1 cellular context compared by ENCODE assay signal in the genomic region with DNA sequence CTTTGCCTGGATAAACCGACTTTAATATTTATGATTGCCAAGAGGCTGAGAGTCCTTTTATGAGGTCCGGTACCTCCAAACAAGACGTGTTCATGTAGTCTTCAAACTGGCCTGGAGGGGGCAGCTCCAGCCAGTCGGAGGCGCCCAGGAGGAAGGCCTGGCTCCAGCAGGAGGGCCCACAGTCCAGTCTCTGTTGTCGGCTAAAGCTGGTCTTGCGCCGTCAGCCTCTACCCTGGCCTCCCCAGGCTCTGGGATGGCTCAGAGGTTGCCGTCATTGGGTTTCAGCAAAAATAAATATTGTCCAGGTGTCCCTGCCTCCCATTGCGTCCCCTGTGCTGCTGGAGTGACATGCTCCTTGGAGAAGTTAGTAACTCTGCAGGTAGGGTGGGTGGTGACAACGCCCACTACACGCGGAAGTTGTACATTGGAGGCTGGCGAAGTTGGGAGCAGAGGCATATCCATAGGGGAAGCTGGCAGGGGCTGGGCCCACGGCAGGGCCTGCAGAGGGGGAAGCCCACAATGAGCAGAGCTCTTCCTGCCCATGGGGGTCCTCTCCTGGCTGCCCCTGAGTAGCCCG.
TF ChIP-seq lines count a peak whose summit lies in the region.

No MANE protein-coding gene starts in this region.

TF ChIP-seq in GM12878, 131 proteins besides CTCF, POLR2A, EP300 and RAD21:
- TF ChIP-seq SREBF2 (IDR thresholded peaks at IDR 0.05; ENCODE audit: low read length) (no peak), SMC3 (IDR thresholded peaks at IDR 0.05; ENCODE audit: borderline replicate concordance, low read length) (peak; percentile 60; the same call in 1 of the 2 replicates), SMAD1 (IDR thresholded peaks at IDR 0.05; ENCODE audit: low read depth, partially characterized antibody) (no peak), ZNF24 (IDR thresholded peaks at IDR 0.05) (no peak), TARDBP (IDR thresholded peaks at IDR 0.05; ENCODE audit: borderline replicate concordance) (no peak), YY1 (IDR thresholded peaks at IDR 0.05; ENCODE audit: low read depth, low read length) (0 out of 2 replicates have a peak, but pooled peaks have one; percentile 18), KDM1A (IDR thresholded peaks at IDR 0.05; ENCODE audit: borderline replicate concordance) (no peak)
- TF ChIP-seq, protein P1, sequence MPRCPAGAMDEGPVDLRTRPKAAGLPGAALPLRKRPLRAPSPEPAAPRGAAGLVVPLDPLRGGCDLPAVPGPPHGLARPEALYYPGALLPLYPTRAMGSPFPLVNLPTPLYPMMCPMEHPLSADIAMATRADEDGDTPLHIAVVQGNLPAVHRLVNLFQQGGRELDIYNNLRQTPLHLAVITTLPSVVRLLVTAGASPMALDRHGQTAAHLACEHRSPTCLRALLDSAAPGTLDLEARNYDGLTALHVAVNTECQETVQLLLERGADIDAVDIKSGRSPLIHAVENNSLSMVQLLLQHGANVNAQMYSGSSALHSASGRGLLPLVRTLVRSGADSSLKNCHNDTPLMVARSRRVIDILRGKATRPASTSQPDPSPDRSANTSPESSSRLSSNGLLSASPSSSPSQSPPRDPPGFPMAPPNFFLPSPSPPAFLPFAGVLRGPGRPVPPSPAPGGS (IDR thresholded peaks at IDR 0.05; ENCODE audit: borderline replicate concordance, insufficient read depth, low read depth, low read length, poor library complexity, severe bottlenecking): no peak
